Comparison of ENCODE assay signal across 11 cellular contexts in the genomic region with DNA sequence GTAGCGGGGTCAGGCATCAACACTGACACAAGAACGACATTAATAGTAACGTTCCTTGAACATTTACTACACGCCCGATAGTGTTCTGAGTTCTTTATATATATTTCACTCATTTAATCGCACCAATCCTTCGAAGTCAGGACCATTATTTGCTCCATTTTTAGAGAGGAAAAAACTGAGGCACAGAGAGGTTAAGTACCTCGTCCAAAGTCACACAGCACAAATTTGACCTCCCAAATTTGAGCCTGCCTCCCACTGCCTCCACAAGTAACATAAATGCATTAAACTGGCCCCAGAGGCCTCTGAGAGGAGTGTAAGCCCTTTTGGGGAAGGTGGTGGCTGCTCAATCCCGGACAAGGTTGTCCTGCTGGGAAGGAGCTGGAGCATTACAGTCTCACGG. TPM values are rescaled to one million over a fixed set of nuclear protein-coding genes. Genes with fewer than 3 reads are reported as not detected.
A peak's percentile ranks its signal among the peaks of the same experiment; 100 is the strongest.
DNase-seq lines count a peak whose midpoint lies in the region; ATAC-seq, FAIRE-seq and TF ChIP-seq lines count a peak whose summit lies in the region.
"Had no signal": no experiment of that assay in that cellular context is flagged by ENCODE, and none has a peak within 500 bp of the region (broad histone marks: within the 10 kb centered on the region; RNA-seq: fewer than 3 reads in every experiment).

No MANE protein-coding gene starts in this region.

- dilution Hi-C loops in mammary epithelial cell (cut with HindIII; ENCODE audit: low sequenced_read_pairs): loop anchor here (5.0 to 10.0 kb wide), 2 partner anchors 36 to 121 kb away; no protein-coding TSS in a partner anchor

- H2AFZ ChIP-seq in mammary epithelial cell (ENCODE audit: low read depth, low read length): peak overlapping the region; percentile 96

- H3K36me3 ChIP-seq in HEK293 (ENCODE audit: control insufficient read depth in 2 of 2, insufficient read depth in 1 of 2, low read length in 2 of 2): no peaks in the 10 kb centered on the region
- no peaks in the 10 kb centered on the region for H3K36me3 ChIP-seq in mammary epithelial cell (ENCODE audit: insufficient read depth, low read length)
- no peaks in the 10 kb centered on the region for H3K36me3 ChIP-seq in muscle layer of duodenum (ENCODE audit: control insufficient read depth in 1 of 2, insufficient read depth in 2 of 2, low read length in 2 of 2)

- H3K79me2 ChIP-seq in mammary epithelial cell (ENCODE audit: insufficient read depth, low read length): no peaks in the 10 kb centered on the region

- no peaks in the 10 kb centered on the region for H4K20me1 ChIP-seq in mammary epithelial cell (ENCODE audit: insufficient read depth, low read length)

- no peak for TF ChIP-seq RAD21 in A549 (conservative IDR thresholded peaks at IDR 0.05 in 1 of 2, IDR thresholded peaks at IDR 0.05 in 1 of 2)

- ATAC-seq in A549 (no peak), HG03025 (IDR thresholded peaks at IDR 0.05; ENCODE audit: low FRiP score, unreplicated experiment) (no peak), GM18519 (IDR thresholded peaks at IDR 0.05; ENCODE audit: low FRiP score, unreplicated experiment) (no peak)

- H3K27ac ChIP-seq in A549: peak overlapping the region in 1 of 2 experiments; percentile 83; a peak in 4 of 6 replicates
- H3K27ac ChIP-seq in HEK293 (ENCODE audit: extremely low read depth, low read depth, low read length): no peak overlapping the region
- no peak overlapping the region for H3K27ac ChIP-seq in mammary epithelial cell (ENCODE audit: insufficient read depth, low read depth, low read length)
- H3K27ac ChIP-seq in muscle layer of duodenum (ENCODE audit: low read length): no peak overlapping the region

- TF ChIP-seq POLR2A in A549 (IDR thresholded peaks at IDR 0.05; ENCODE audit: low read length): no peak

- DNase-seq in A549 (ENCODE audit: low read depth in 1 of 2, low spot score in 1 of 2) (no peak), mammary epithelial cell (no peak), MV-4-11 (lab: John Stamatoyannopoulos, UW) (no peak), NCI-H2107 (lab: John Stamatoyannopoulos, UW) (no peak)
- DNase-seq: NCI-H1417 treated with DMSO at 0.1 percent for 48 hours had no signal

- BruUV-seq in mammary epithelial cell (replicated peaks; lab: Mats Ljungman, UMichigan): no TSS peak

- in situ Hi-C loops in mammary epithelial cell (cut with MboI; ENCODE audit: low sequenced_read_pairs in 2 of 2): no loop called here

- FAIRE-seq in A549 (lab: Jason Lieb, UNC): no peak

- WGBS in A549 (ENCODE audit: missing lambda C conversion rate): 28% methylated on average over 10 of the region's 10 CpGs
- WGBS in mammary epithelial cell (ENCODE audit: low coverage, missing lambda C conversion rate): 55% methylated on average over 5 of the region's 10 CpGs

- CTCF ChIA-PET in A549 (lab: Yijun Ruan, JAX): interaction anchor here (1.2 to 33.9 kb wide), 5 partner anchors 35 to 93 kb away, joined by 3 to 1107 read pairs (median 5); partner anchors contain the start of genes F12, PFN3 and SLC34A1
- CTCF ChIA-PET in HEK293 (lab: Yijun Ruan, JAX): interaction anchor here (0.6 to 1.6 kb wide), 3 partner anchors 19 to 38 kb away, joined by 3 to 4 read pairs (median 3); no protein-coding TSS in a partner anchor
- CTCF ChIA-PET in mammary epithelial cell (lab: Charles Lee; ENCODE audit: low non-redundant PET): no interaction called here

- H3K9ac ChIP-seq in mammary epithelial cell (ENCODE audit: insufficient read depth, low read length): no peak overlapping the region

- peaks cover 3% of the 10 kb centered on the region; the same call in 1 of the 3 replicates for H3K4me1 ChIP-seq in A549
- H3K4me1 ChIP-seq in HEK293 (ENCODE audit: control insufficient read depth, insufficient read depth, low read length): peaks cover 2% of the 10 kb centered on the region; the same call in 1 of the 2 replicates
- peaks cover 15% of the 10 kb centered on the region for H3K4me1 ChIP-seq in mammary epithelial cell (ENCODE audit: insufficient read depth, low read length)
- H3K4me1 ChIP-seq in muscle layer of duodenum (ENCODE audit: control insufficient read depth in 1 of 2, insufficient read depth in 2 of 2, low read length in 2 of 2): peaks cover 10 to 30% of the 10 kb centered on the region in 2 donors

- intact Hi-C loops in mammary epithelial cell (cut with micrococcal nuclease): loop anchor here (1.0 kb wide), 1 partner anchor 26 kb away; no protein-coding TSS in a partner anchor

- H3K9me3 ChIP-seq in A549: no peaks in the 10 kb centered on the region
- no peaks in the 10 kb centered on the region for H3K9me3 ChIP-seq in HEK293 (ENCODE audit: control insufficient read depth, insufficient read depth, low read depth, low read length)
- H3K9me3 ChIP-seq in mammary epithelial cell (replicated peaks; ENCODE audit: insufficient read depth, low read length): no peaks in the 10 kb centered on the region
- no peaks in the 10 kb centered on the region for H3K9me3 ChIP-seq in muscle layer of duodenum (ENCODE audit: control insufficient read depth in 1 of 2, low read length in 2 of 2)

- POLR2A ChIA-PET in A549 (lab: Yijun Ruan, JAX) (interaction anchor here (2.4 kb wide), 1 partner anchor 12 kb away, joined by 8 read pairs; the partner anchor contains the start of gene LMAN2), HEK293 (lab: Yijun Ruan, JAX) (interaction anchor here (0.6 to 1.4 kb wide), 2 partner anchors 11 to 827 kb away, joined by 3 to 7 read pairs; partner anchors contain the start of genes LMAN2 and RNF44)

- no peak for TF ChIP-seq EP300 in A549 (IDR thresholded peaks at IDR 0.05)

- H3K27me3 ChIP-seq in mammary epithelial cell (ENCODE audit: insufficient read depth, low read length) (no peaks in the 10 kb centered on the region), muscle layer of duodenum (ENCODE audit: low read depth, low read length) (no peaks in the 10 kb centered on the region)

- TF ChIP-seq CTCF in A549 (IDR thresholded peaks at IDR 0.05) (no peak), HEK293 (tag by site-specific recombination; IDR thresholded peaks at IDR 0.05) (no peak), mammary epithelial cell (conservative IDR thresholded peaks at IDR 0.05 in 1 of 2, IDR thresholded peaks at IDR 0.05 in 1 of 2; ENCODE audit: extremely low read depth in 1 of 2, insufficient read depth in 1 of 2, low read depth in 1 of 2, low read length in 2 of 2) (no peak)

- peak overlapping the region; percentile 82 for H3K4me2 ChIP-seq in A549
- peak overlapping the region; percentile 97 for H3K4me2 ChIP-seq in mammary epithelial cell (ENCODE audit: insufficient read depth, low read depth, low read length)

- H3K4me3 ChIP-seq in A549 (peak overlapping the region; percentile 54), HEK293 (ENCODE audit: low read depth, low read length) (peak overlapping the region; percentile 3; the same call in 1 of the 2 replicates), mammary epithelial cell (replicated peaks in 1 of 3; ENCODE audit: insufficient read depth in 1 of 3, low read depth in 2 of 3, low read length in 3 of 3) (peak overlapping the region; percentile 47 to 67 (median 63)), muscle layer of duodenum (ENCODE audit: low read depth in 1 of 2, low read length in 2 of 2) (peak overlapping the region; percentile 30 to 69)

TF ChIP-seq in A549, 52 proteins besides CTCF, POLR2A, EP300 and RAD21 (continues in another document):
- TF ChIP-seq POLR2AphosphoS2 (conservative IDR thresholded peaks at IDR 0.05; ENCODE audit: low read length): no peak

TF ChIP-seq in HEK293, 187 proteins besides CTCF, POLR2A, EP300 and RAD21 (continues in another document):
- TF ChIP-seq ZNF768 (tag by site-specific recombination; IDR thresholded peaks at IDR 0.05): peak; percentile 100; the same call in 1 of the 2 replicates

RNA-seq across cellular contexts. Expression of gene RGS14, which starts 5.8 kb away (rescaled TPM):
- polyA plus RNA-seq in A549 (2011; rRNA removed) (3.9 and 5.8 TPM in 2 replicates), A549 (2017; fragmentation: RNase III; extraction: RNeasy Plus Mini Kit Qiagen cat#74134 plus additional on column Dnase treatment) (5.2 to 8.4 TPM (median 6.4 TPM) in 3 replicates), mammary epithelial cell (8.1 TPM)
- 13.9 and 18.5 TPM in 2 replicates for polyA plus RNA-seq in A549 (2012; cell fraction: cytosol; rRNA removed)
- polyA plus RNA-seq in A549 (2012; cell fraction: nucleus; rRNA removed): 16.1 and 18.7 TPM in 2 replicates
- polyA minus RNA-seq in A549 (2011; rRNA and poly(A)+ RNA removed): 2.6 and 2.9 TPM in 2 replicates
- 10 to 100 TPM in 1 of 2 donors, 1 to 10 TPM in 1; 6.1 to 10.0 TPM for total RNA-seq in mammary epithelial cell
- 48.7 TPM for polyA minus RNA-seq in mammary epithelial cell

RNA-seq across cellular contexts. Expression of gene LMAN2, which starts 12.1 kb away (rescaled TPM):
- polyA plus RNA-seq in A549 (2011; rRNA removed): 123 and 172 TPM in 2 replicates
- polyA plus RNA-seq in A549 (2012; cell fraction: cytosol; rRNA removed): 328 and 334 TPM in 2 replicates
- polyA plus RNA-seq in A549 (2012; cell fraction: nucleus; rRNA removed): 418 and 431 TPM in 2 replicates
- 207 to 222 TPM (median 210 TPM) in 3 replicates for polyA plus RNA-seq in A549 (2017; fragmentation: RNase III; extraction: RNeasy Plus Mini Kit Qiagen cat#74134 plus additional on column Dnase treatment)
- 230 and 259 TPM in 2 replicates for polyA minus RNA-seq in A549 (2011; rRNA and poly(A)+ RNA removed)
- total RNA-seq in mammary epithelial cell: 100 to 1,000 TPM; 114 to 201 TPM
- polyA plus RNA-seq in mammary epithelial cell: 222 TPM
- polyA minus RNA-seq in mammary epithelial cell: 285 TPM

RNA-seq across cellular contexts. Expression of gene SLC34A1, which starts 20.7 kb away (rescaled TPM):
- not detected in 2 replicates for polyA plus RNA-seq in A549 (2011; rRNA removed)
- 0.01 TPM in 2 replicates for polyA plus RNA-seq in A549 (2012; cell fraction: cytosol; rRNA removed)
- polyA plus RNA-seq in A549 (2012; cell fraction: nucleus; rRNA removed): 0.02 and 0.05 TPM in 2 replicates
- polyA plus RNA-seq in A549 (2017; fragmentation: RNase III; extraction: RNeasy Plus Mini Kit Qiagen cat#74134 plus additional on column Dnase treatment): 0.03 TPM in 2 of 3 replicates, not detected in the other
- polyA minus RNA-seq in A549 (2011; rRNA and poly(A)+ RNA removed): 0.12 TPM in 1 of 2 replicates, not detected in the other
- total RNA-seq in mammary epithelial cell: under 1 TPM in 1 of 2 donors, not detected in 1; 0.09 TPM
- 0.02 TPM for polyA plus RNA-seq in mammary epithelial cell
- not detected for polyA minus RNA-seq in mammary epithelial cell
- total RNA-seq: Daoy, glomerular endothelial cell had no signal

RNA-seq across cellular contexts. Expression of gene PFN3, which starts 36.9 kb away (rescaled TPM):
- polyA plus RNA-seq in A549 (2011; rRNA removed) (not detected in 2 replicates), A549 (2017; fragmentation: RNase III; extraction: RNeasy Plus Mini Kit Qiagen cat#74134 plus additional on column Dnase treatment) (not detected in 3 replicates), mammary epithelial cell (not detected)
- polyA plus RNA-seq in A549 (2012; cell fraction: cytosol; rRNA removed): 0.11 TPM in 1 of 2 replicates, not detected in the other
- not detected in 2 replicates for polyA plus RNA-seq in A549 (2012; cell fraction: nucleus; rRNA removed)
- polyA minus RNA-seq in A549 (2011; rRNA and poly(A)+ RNA removed): not detected in 2 replicates
- total RNA-seq in mammary epithelial cell: not detected
- polyA minus RNA-seq in mammary epithelial cell: not detected
- total RNA-seq: Daoy, glomerular endothelial cell had no signal

RNA-seq across cellular contexts. Expression of gene F12, which starts 45.8 kb away (rescaled TPM):
- polyA plus RNA-seq in A549 (2011; rRNA removed) (5.3 TPM in 2 replicates), A549 (2017; fragmentation: RNase III; extraction: RNeasy Plus Mini Kit Qiagen cat#74134 plus additional on column Dnase treatment) (14.3 to 15.5 TPM (median 14.5 TPM) in 3 replicates), mammary epithelial cell (5.4 TPM)
- polyA plus RNA-seq in A549 (2012; cell fraction: cytosol; rRNA removed): 18.4 and 25.5 TPM in 2 replicates
- polyA plus RNA-seq in A549 (2012; cell fraction: nucleus; rRNA removed): 16.0 and 36.1 TPM in 2 replicates
- 2.2 and 2.8 TPM in 2 replicates for polyA minus RNA-seq in A549 (2011; rRNA and poly(A)+ RNA removed)
- total RNA-seq in mammary epithelial cell: 1 to 10 TPM; 4.3 to 5.7 TPM
- 0.88 TPM for polyA minus RNA-seq in mammary epithelial cell

Comparison
In these comparisons a context has a peak if more than half of its experiments do, and no peak if none do; other contexts are left out.
1. H3K4me3 ChIP-seq: peak in every context shown above with its lines; median percentile 63 in mammary epithelial cell; 54 in A549; 50 in muscle layer of duodenum; 3 in HEK293.